8 cellular contexts compared by ENCODE assay signal in the genomic region with DNA sequence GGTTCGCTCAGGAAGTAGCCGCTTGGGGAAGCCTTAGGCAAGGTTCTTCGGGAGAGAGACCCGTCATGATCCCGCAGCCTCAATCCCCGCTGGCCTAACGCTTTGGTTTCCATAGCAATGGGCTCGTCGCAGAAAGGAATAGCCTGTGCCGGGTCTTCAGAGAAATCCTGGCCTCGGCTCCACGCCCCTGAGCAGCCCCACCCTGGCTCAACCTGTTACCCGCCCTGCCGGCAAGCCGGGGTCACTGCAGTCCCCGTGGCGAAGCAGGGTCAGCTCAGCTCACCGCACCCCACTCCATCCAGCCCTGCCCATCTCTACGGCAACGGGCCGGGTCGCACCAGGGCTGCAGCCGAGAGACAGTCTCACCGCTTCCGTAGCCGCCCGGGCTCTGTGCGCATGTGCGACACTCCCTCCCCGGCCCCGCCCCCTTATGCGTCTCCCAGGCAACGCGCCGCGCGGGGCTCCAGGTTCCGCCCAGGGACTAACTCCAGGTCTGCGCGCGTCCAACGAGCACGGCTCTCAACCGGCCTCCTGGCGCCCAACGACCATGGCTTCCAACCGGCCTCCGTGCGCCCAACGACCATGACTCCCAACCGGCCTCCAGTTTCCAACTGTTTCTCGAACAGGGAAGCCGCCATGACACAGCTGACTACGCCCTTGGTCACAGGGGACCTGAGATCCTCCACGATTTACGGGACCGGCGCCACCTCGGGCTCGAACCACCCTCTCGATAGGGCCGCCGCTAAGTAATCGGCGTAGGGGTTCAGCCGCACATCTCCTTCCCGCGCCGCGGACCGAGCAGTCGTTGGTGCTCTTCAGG. TPM values are rescaled to one million over a fixed set of nuclear protein-coding genes. Genes with fewer than 3 reads are reported as not detected.
DNase-seq lines count a peak whose midpoint lies in the region; ATAC-seq, FAIRE-seq and TF ChIP-seq lines count a peak whose summit lies in the region.

A gene (minus strand): TSS at position 390 of the 820 bp plus-strand sequence. CDS start 3,872 bp downstream, outside the sequence.

- no peak within 1 kb of the TSS for H2BK120ac ChIP-seq in H1 (replicated peaks; ENCODE audit: low read depth, low read length)

- H4K20me1 ChIP-seq in H1 (replicated peaks in 1 of 2; ENCODE audit: control insufficient read depth in 1 of 2, insufficient read depth in 2 of 2, low read length in 2 of 2): no peaks in the 10 kb centered on the region

- no peaks in the 10 kb centered on the region for H3K9me3 ChIP-seq in H1 (ENCODE audit: insufficient read depth in 2 of 2, low read depth in 1 of 2, low read length in 1 of 2)

- H2BK15ac ChIP-seq in H1 (ENCODE audit: low read length): no peak within 1 kb of the TSS

- peak; percentile 50 for FAIRE-seq in H1 (lab: Jason Lieb, UNC)

- DNase-seq in COLO829 (ENCODE audit: low spot score): peak; percentile 99
- peak; percentile 91 for DNase-seq in HT-29 (ENCODE audit: low spot score)
- DNase-seq in NK-92 treated with Interleukin-12 subunit alpha and Interleukin-12 subunit beta, amount 100 ng/mL, for 24 hours (lab: John Stamatoyannopoulos, UW): peak; percentile 89
- peak; percentile 86 to 89 for DNase-seq in activated CD8-positive, alpha-beta memory T cell treated with anti-CD3 and anti-CD28 coated beads for 4 hours (ENCODE audit: low read depth in 2 of 2)
- peak; percentile 94 to 100 for DNase-seq in H1 (ENCODE audit: low read depth in 1 of 2, low spot score in 2 of 2)
- DNase-seq in memory B cell (ENCODE audit: low spot score in 2 of 2): peak; percentile 93 to 96
- peak; percentile 91 for DNase-seq in stimulated activated CD8-positive, alpha-beta memory T cell treated with anti-CD3 and anti-CD28 coated beads, Interleukin-12 subunit alpha, Interleukin-12 subunit beta, amount 100 ng/mL, for 1 hour (ENCODE audit: low read depth)

- H3K4ac ChIP-seq in H1 (replicated peaks; ENCODE audit: insufficient read length, low read depth, low read length): no peak within 1 kb of the TSS

- peak within 1 kb of the TSS; percentile 90 to 94 for H3K4me2 ChIP-seq in H1 (ENCODE audit: insufficient read depth in 1 of 2, low read depth in 2 of 2, low read length in 2 of 2)

- no peak within 1 kb of the TSS for H2AK5ac ChIP-seq in H1 (ENCODE audit: low read depth, low read length)

- H3K27ac Mint-ChIP-seq in memory B cell: peak within 1 kb of the TSS; percentile 87

- TF ChIP-seq RAD21 in H1 (IDR thresholded peaks at IDR 0.05 in 1 of 2, conservative IDR thresholded peaks at IDR 0.05 in 1 of 2; ENCODE audit: low read depth in 2 of 2, low read length in 2 of 2): peak in 1 of 2 experiments; percentile 58; a peak in 3 of 4 replicates

- peaks cover 0 to 2% (median under 1%) of the 10 kb centered on the region in 4 experiments; a peak in 4 of 7 replicates for H3K4me1 ChIP-seq in H1 (replicated peaks in 1 of 4; ENCODE audit: control insufficient read depth in 3 of 4, insufficient read depth in 4 of 4, low read length in 3 of 4)

- H3K56ac ChIP-seq in H1 (replicated peaks; ENCODE audit: insufficient read length, low read depth, low read length): no peak within 1 kb of the TSS

- H3K27ac ChIP-seq in H1 (ENCODE audit: low read depth, low read length): peak within 1 kb of the TSS; percentile 18; the same call in 1 of the 2 replicates

- TF ChIP-seq CTCF in H1 (IDR thresholded peaks at IDR 0.05; ENCODE audit: control extremely low read depth in 1 of 3, insufficient read depth in 1 of 3, low read depth in 1 of 3, low read length in 3 of 3): peak; percentile 53 to 81 (median 73)

- H3K36me3 Mint-ChIP-seq in memory B cell: peaks cover 11% of the 10 kb centered on the region

- no peaks in the 10 kb centered on the region for H3K79me1 ChIP-seq in H1 (ENCODE audit: low read depth, low read length)

- WGBS in H1 (ENCODE audit: extremely low coverage in 1 of 2, insufficient coverage in 1 of 2, insufficient read length in 1 of 2, insufficient replicate concordance in 2 of 2, low coverage in 1 of 2, low lambda C conversion rate in 2 of 2, missing lambda C conversion rate in 1 of 2), 2 experiments: 2% methylated on average over 51 of the region's 72 CpGs; no CpG with 5 or more reads in 1 of the 2 experiments

- CTCF ChIA-PET in H1 (lab: Charles Lee; ENCODE audit: partially characterized antibody): interaction anchor here (0.6 to 4.7 kb wide), 10 partner anchors 10 to 706 kb away, joined by 3 to 26 read pairs (median 5); a partner anchor contains a TSS

- H3K9me3 Mint-ChIP-seq in memory B cell: no peaks in the 10 kb centered on the region

- H2BK12ac ChIP-seq in H1 (ENCODE audit: low read depth, low read length): 0 out of 2 replicates have a peak within 1 kb of the TSS, but pooled peaks have one; percentile 12

- POLR2A ChIA-PET in H1 (lab: Charles Lee; ENCODE audit: partially characterized antibody): interaction anchor here (1.3 to 1.8 kb wide), 5 partner anchors 10 to 76 kb away, joined by 3 to 8 read pairs (median 4); a partner anchor contains a TSS

- TF ChIP-seq POLR2A in H1 (IDR thresholded peaks at IDR 0.05; ENCODE audit: control extremely low read depth in 1 of 2, low read depth in 2 of 2, low read length in 2 of 2): peak in 1 of 2 experiments; percentile 48; a peak in 1 of 3 replicates

- peak within 1 kb of the TSS in 3 of 4 experiments; percentile 48 to 74 (median 67); a peak in 6 of 7 replicates for H3K9ac ChIP-seq in H1 (replicated peaks in 1 of 4; ENCODE audit: extremely low read depth in 1 of 4, low read depth in 3 of 4, low read length in 3 of 4)

- peak within 1 kb of the TSS; percentile 71 for H3K18ac ChIP-seq in H1 (ENCODE audit: extremely low read depth, low read length)

- no peaks in the 10 kb centered on the region for H3K27me3 Mint-ChIP-seq in memory B cell

- H3K4me3 Mint-ChIP-seq in memory B cell: peak within 1 kb of the TSS; percentile 99

- peak in 1 of 2 experiments; percentile 39; a peak in 1 of 3 replicates for TF ChIP-seq EP300 in H1 (IDR thresholded peaks at IDR 0.05; ENCODE audit: borderline replicate concordance in 1 of 2, low read depth in 2 of 2, low read length in 2 of 2)

- H3K27me3 ChIP-seq in H1 (replicated peaks in 1 of 4; ENCODE audit: control insufficient read depth in 3 of 4, extremely low read depth in 1 of 4, insufficient read depth in 3 of 4, low read length in 3 of 4): peaks cover 0 to 13% (median 8%) of the 10 kb centered on the region in 4 experiments; a peak in 5 of 7 replicates

- no peak within 1 kb of the TSS for H3K14ac ChIP-seq in H1 (ENCODE audit: insufficient read length)

- no peaks in the 10 kb centered on the region for H3K79me2 ChIP-seq in H1 (ENCODE audit: control insufficient read depth in 1 of 2, insufficient read depth in 2 of 2, low read length in 2 of 2)

- H2BK5ac ChIP-seq in H1 (ENCODE audit: low read depth, low read length): peak within 1 kb of the TSS; percentile 60; the same call in 1 of the 2 replicates

- H3K23ac ChIP-seq in H1 (ENCODE audit: insufficient read length): no peak within 1 kb of the TSS

- H3K4me3 ChIP-seq in H1 (ENCODE audit: extremely low read depth in 1 of 4, insufficient read depth in 2 of 4, low read depth in 3 of 4, low read length in 4 of 4): peak within 1 kb of the TSS; percentile 62 to 87 (median 76)

- peaks cover 20% of the 10 kb centered on the region for H3K4me1 Mint-ChIP-seq in memory B cell

- H3K23me2 ChIP-seq in H1 (ENCODE audit: low read depth, low read length): peaks cover 16% of the 10 kb centered on the region; the same call in 1 of the 2 replicates

- no peaks in the 10 kb centered on the region for H3K36me3 ChIP-seq in H1 (ENCODE audit: control insufficient read depth in 2 of 4, insufficient read depth in 4 of 4, low read length in 3 of 4)

- no peak within 1 kb of the TSS for H4K91ac ChIP-seq in H1 (replicated peaks; ENCODE audit: insufficient read length, low read length)

- H2BK20ac ChIP-seq in H1 (ENCODE audit: low read length): no peak within 1 kb of the TSS

- peak; percentile 84 for ATAC-seq in GM19467 (IDR thresholded peaks at IDR 0.05; ENCODE audit: unreplicated experiment)
- peak; percentile 91 for ATAC-seq in memory B cell (ENCODE audit: low read depth)

- H4K8ac ChIP-seq in H1 (ENCODE audit: extremely low read depth, insufficient read depth, low read length): peak within 1 kb of the TSS; percentile 87

- H2AFZ ChIP-seq in H1 (ENCODE audit: low read length): peak within 1 kb of the TSS; percentile 97

- no peak within 1 kb of the TSS for H4K5ac ChIP-seq in H1 (ENCODE audit: insufficient read length, low read depth, low read length)

TF ChIP-seq in H1, 55 proteins besides CTCF, POLR2A, EP300 and RAD21 (continues in another document):
- TF ChIP-seq BACH1 (IDR thresholded peaks at IDR 0.05; ENCODE audit: low read length): no peak
- peak; percentile 95 for TF ChIP-seq KDM4A (IDR thresholded peaks at IDR 0.05; ENCODE audit: low read depth, low read length, severe bottlenecking)
- peak; percentile 65 for TF ChIP-seq POLR2AphosphoS5 (IDR thresholded peaks at IDR 0.05; ENCODE audit: low read depth, low read length)
- no peak for TF ChIP-seq CHD1 (IDR thresholded peaks at IDR 0.05; ENCODE audit: low read depth, low read length)
- TF ChIP-seq JUN (IDR thresholded peaks at IDR 0.05; ENCODE audit: low read depth, low read length): no peak
- peak; percentile 67 for TF ChIP-seq TAF1 (IDR thresholded peaks at IDR 0.05; ENCODE audit: low read depth, low read length)
- TF ChIP-seq SIN3A (conservative IDR thresholded peaks at IDR 0.05 in 1 of 2, IDR thresholded peaks at IDR 0.05 in 1 of 2; ENCODE audit: low read depth in 1 of 2, low read length in 2 of 2): peak; percentile 60 to 88; a peak in 2 of 4 replicates
- TF ChIP-seq CREB1 (IDR thresholded peaks at IDR 0.05): peak; percentile 15; the same call in 1 of the 2 replicates
- no peak for TF ChIP-seq SP4 (IDR thresholded peaks at IDR 0.05; ENCODE audit: low read length)
- peak; percentile 92 for TF ChIP-seq ASH2L (IDR thresholded peaks at IDR 0.05; ENCODE audit: low read length)
- peak; percentile 73 for TF ChIP-seq YY1 (IDR thresholded peaks at IDR 0.05; ENCODE audit: low read depth, low read length)
- TF ChIP-seq SP1 (IDR thresholded peaks at IDR 0.05; ENCODE audit: low read depth, low read length): peak; percentile 20; the same call in 1 of the 2 replicates
- peak; percentile 87 for TF ChIP-seq NRF1 (IDR thresholded peaks at IDR 0.05; ENCODE audit: low read depth, low read length)
- peak; percentile 2; the same call in 1 of the 2 replicates for TF ChIP-seq TBP (IDR thresholded peaks at IDR 0.05; ENCODE audit: low read depth, low read length)

RNA-seq across cellular contexts. Expression of the gene that starts here (rescaled TPM):
- 8.3 and 8.5 TPM in 2 replicates for total RNA-seq in HT-29 (2014; rRNA removed; shearing (Covaris generic))
- 2.6 and 3.6 TPM in 2 replicates for total RNA-seq in H1 (2021; fragmentation: NEBNext Ultra II Directional; extraction: Animal tissue kit (Norgen Biotek cat#: 25700))
- 7.3 and 8.3 TPM in 2 replicates for polyA plus RNA-seq in H1 (2011; rRNA removed)
- 5.8 TPM for polyA plus RNA-seq in H1 (2011; cell fraction: cytosol; rRNA removed)
- polyA plus RNA-seq in H1 (2011; cell fraction: nucleus; rRNA removed): 6.1 TPM
- polyA plus RNA-seq in H1 (2012, experiment 1 of 2): 2.7 to 3.6 TPM (median 3.3 TPM) in 4 replicates
- polyA plus RNA-seq in H1 (2012, experiment 2 of 2): 2.1 TPM
- 1.9 TPM for polyA plus RNA-seq in H1 (2013, experiment 1 of 2)
- polyA plus RNA-seq in H1 (2013, experiment 2 of 2): 1.8 TPM
- polyA minus RNA-seq in H1 (2011; rRNA and poly(A)+ RNA removed): 11.0 and 13.8 TPM in 2 replicates
- 5.0 TPM for polyA minus RNA-seq in H1 (2011; cell fraction: cytosol; rRNA and poly(A)+ RNA removed)
- 4.8 TPM for polyA minus RNA-seq in H1 (2011; cell fraction: nucleus; rRNA and poly(A)+ RNA removed)

Comparison
In these comparisons a context has a peak if more than half of its experiments do, and no peak if none do; other contexts are left out.
1. Peak in every context shown above with its lines: DNase-seq, ATAC-seq, H3K4me3 ChIP-seq and H3K27ac ChIP-seq.